Comparison of ENCODE assay signal across 9 cellular contexts in the genomic region with DNA sequence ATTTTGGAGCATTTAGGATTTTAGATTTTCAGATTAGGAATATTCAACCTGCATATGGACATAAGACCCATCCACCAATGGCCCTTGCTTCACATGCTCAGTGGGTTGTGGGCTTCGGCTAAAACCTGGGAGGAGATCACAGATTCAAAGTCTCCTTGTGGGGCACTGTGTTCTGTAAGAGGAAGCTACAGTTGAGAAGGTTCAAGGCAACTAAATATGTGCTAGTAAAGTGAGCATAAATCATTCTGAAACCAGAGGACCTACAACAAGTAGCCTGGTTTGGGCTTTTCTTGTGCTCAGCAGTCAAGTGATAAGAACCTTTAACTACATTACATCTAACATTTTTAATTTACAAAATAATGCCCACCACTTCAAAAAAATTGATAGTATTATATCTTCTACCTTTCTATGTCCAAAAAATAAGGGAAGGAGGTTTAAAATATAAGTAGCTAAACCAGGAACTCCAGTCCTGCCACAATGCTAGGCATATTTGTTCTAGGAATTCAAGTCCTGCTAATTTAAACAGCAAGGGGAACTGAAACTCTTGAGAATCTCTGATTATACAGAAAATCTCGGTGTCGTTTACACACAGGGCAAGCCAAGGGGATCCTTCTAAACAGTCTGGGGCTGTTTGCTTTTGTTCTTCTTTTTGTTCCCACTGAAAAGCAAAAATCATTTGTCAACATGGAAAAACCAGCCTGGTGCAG. TPM values are rescaled to one million over a fixed set of nuclear protein-coding genes. Genes with fewer than 3 reads are reported as not detected.
DNase-seq lines count a peak whose midpoint lies in the region; ATAC-seq and TF ChIP-seq lines count a peak whose summit lies in the region.
"Had no signal": no experiment of that assay in that cellular context is flagged by ENCODE, and none has a peak within 500 bp of the region (broad histone marks: within the 10 kb centered on the region; RNA-seq: fewer than 3 reads in every experiment).

No MANE protein-coding gene starts in this region.

- ATAC-seq in GM21367 (IDR thresholded peaks at IDR 0.05; ENCODE audit: unreplicated experiment) (peak; percentile 78), HG03378 (IDR thresholded peaks at IDR 0.05; ENCODE audit: unreplicated experiment) (peak; percentile 80), gastroesophageal sphincter (peak; percentile 5)

- TF ChIP-seq EP300 in gastroesophageal sphincter (IDR thresholded peaks at IDR 0.05) (no peak), ovary (IDR thresholded peaks at IDR 0.05) (no peak)

- H3K27ac Mint-ChIP-seq in progenitor cell of endocrine pancreas: no peak overlapping the region

- peaks cover 6 to 55% (median 15%) of the 10 kb centered on the region in 3 donors for H3K4me1 ChIP-seq in gastroesophageal sphincter
- peaks cover 18% of the 10 kb centered on the region for H3K4me1 ChIP-seq in ovary (ENCODE audit: insufficient read depth)
- H3K4me1 ChIP-seq: parathyroid adenoma had no signal

- no peak for TF ChIP-seq POLR2A in gastroesophageal sphincter (IDR thresholded peaks at IDR 0.05)
- TF ChIP-seq POLR2A in ovary (IDR thresholded peaks at IDR 0.05): no peak

- intact Hi-C loops in ovary (cut with DNase I): no loop called here

- H3K4me3 Mint-ChIP-seq in progenitor cell of endocrine pancreas (ENCODE audit: low read depth): no peak overlapping the region

- H3K36me3 ChIP-seq in gastroesophageal sphincter: peaks cover 0 to 6% of the 10 kb centered on the region in 2 donors
- H3K36me3 ChIP-seq in WERI-Rb-1: no peaks in the 10 kb centered on the region
- H3K36me3 ChIP-seq in ovary: no peaks in the 10 kb centered on the region
- H3K36me3 ChIP-seq in brain microvascular endothelial cell (replicated peaks): no peaks in the 10 kb centered on the region

- H3K9me3 ChIP-seq in gastroesophageal sphincter (no peaks in the 10 kb centered on the region), WERI-Rb-1 (ENCODE audit: severe bottlenecking) (no peaks in the 10 kb centered on the region), ovary (no peaks in the 10 kb centered on the region)

- 71 to 100% methylated on average over 2 of the region's 3 CpGs for WGBS in gastroesophageal sphincter (ENCODE audit: low coverage in 1 of 2), 2 donors
- WGBS in ovary, 3 donors: 76 to 81% (median 76%) methylated on average over 3 of the region's 3 CpGs

- no peaks in the 10 kb centered on the region for H3K27me3 Mint-ChIP-seq in progenitor cell of endocrine pancreas

- H3K27ac ChIP-seq in gastroesophageal sphincter (no peak overlapping the region), WERI-Rb-1 (no peak overlapping the region), ovary (no peak overlapping the region), brain microvascular endothelial cell (no peak overlapping the region)
- H3K27ac ChIP-seq: parathyroid adenoma had no signal

- DNase-seq in GM10266 (ENCODE audit: extremely low spot score): peak; percentile 25
- DNase-seq in WERI-Rb-1: no peak
- no peak for DNase-seq in ovary
- no peak for DNase-seq in brain microvascular endothelial cell
- DNase-seq in progenitor cell of endocrine pancreas (ENCODE audit: low spot score, unreplicated experiment): no peak

- H3K27me3 ChIP-seq in gastroesophageal sphincter (no peaks in the 10 kb centered on the region), WERI-Rb-1 (ENCODE audit: insufficient read depth, low read depth, severe bottlenecking) (no peaks in the 10 kb centered on the region), ovary (no peaks in the 10 kb centered on the region), brain microvascular endothelial cell (replicated peaks) (no peaks in the 10 kb centered on the region)

- H3K9me3 Mint-ChIP-seq in progenitor cell of endocrine pancreas (ENCODE audit: low read depth): no peaks in the 10 kb centered on the region

- H3K4me3 ChIP-seq in gastroesophageal sphincter: no peak overlapping the region
- H3K4me3 ChIP-seq in WERI-Rb-1 (ENCODE audit: low read depth, low read length): no peak overlapping the region
- no peak overlapping the region for H3K4me3 ChIP-seq in ovary
- no peak overlapping the region for H3K4me3 ChIP-seq in brain microvascular endothelial cell (ENCODE audit: low read depth, low read length)

- no peak for TF ChIP-seq CTCF in GM10266 (IDR thresholded peaks at IDR 0.05; ENCODE audit: control insufficient read depth, insufficient read depth, low read depth, missing control alignments)
- TF ChIP-seq CTCF in gastroesophageal sphincter (IDR thresholded peaks at IDR 0.05): no peak
- TF ChIP-seq CTCF in WERI-Rb-1 (IDR thresholded peaks at IDR 0.05; ENCODE audit: low read depth, low read length): no peak
- no peak for TF ChIP-seq CTCF in ovary (IDR thresholded peaks at IDR 0.05)
- TF ChIP-seq CTCF in brain microvascular endothelial cell (IDR thresholded peaks at IDR 0.05; ENCODE audit: low read depth, low read length, missing control alignments): no peak
- no peak for TF ChIP-seq CTCF in progenitor cell of endocrine pancreas (IDR thresholded peaks at IDR 0.05; ENCODE audit: unreplicated experiment)

- H3K36me3 Mint-ChIP-seq in progenitor cell of endocrine pancreas (ENCODE audit: insufficient read depth): peaks cover 4% of the 10 kb centered on the region

- peaks cover 15% of the 10 kb centered on the region for H3K4me1 Mint-ChIP-seq in progenitor cell of endocrine pancreas (ENCODE audit: low read depth)

- in situ Hi-C loops in brain microvascular endothelial cell (cut with HindIII; ENCODE audit: low pct_ligation_motif_present, low sequenced_read_pairs): no loop called here

RNA-seq across cellular contexts. Expression of gene FOXO1, which starts 36.6 kb away (rescaled TPM):
- 10 to 100 TPM; 52.4 to 72.2 (median 59.5) TPM for total RNA-seq in gastroesophageal sphincter
- 100 to 1,000 TPM in 6 of 7 donors, 10 to 100 TPM in 1; 95.9 to 157 (median 117) TPM for total RNA-seq in ovary
- 10 to 100 TPM; 51.5 to 80.1 TPM for polyA plus RNA-seq in ovary
- 15.7 TPM in 2 replicates for total RNA-seq in progenitor cell of endocrine pancreas

Comparison
In these comparisons a context has a peak if more than half of its experiments do, and no peak if none do; other contexts are left out.
1. ATAC-seq: peak in every context shown above with its lines; median percentile 80 in HG03378; 78 in GM21367; 5 in gastroesophageal sphincter.